ENCODE assay signal across 9 cellular contexts in the genomic region with DNA sequence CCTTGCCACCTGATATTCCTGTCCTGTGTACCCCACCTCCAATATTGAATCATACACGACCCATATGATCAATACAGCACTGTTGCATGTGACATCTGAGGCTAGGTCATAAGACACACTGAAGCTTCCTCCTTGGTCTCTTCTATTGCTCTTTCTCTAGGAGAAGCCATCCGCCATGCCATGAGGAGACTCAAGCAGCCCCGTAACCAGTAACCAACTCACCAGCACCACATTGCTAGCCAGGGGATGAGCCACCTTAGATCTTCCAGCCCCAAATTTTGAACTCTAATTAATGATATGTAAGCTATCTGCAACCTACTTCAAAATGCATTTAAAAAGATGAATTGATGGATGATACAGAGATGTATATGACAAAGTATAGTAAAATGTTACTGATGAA. TPM values are rescaled to one million over a fixed set of nuclear protein-coding genes. Genes with fewer than 3 reads are reported as not detected.
DNase-seq lines count a peak whose midpoint lies in the region; ATAC-seq and TF ChIP-seq lines count a peak whose summit lies in the region.
"Had no signal": no experiment of that assay in that cellular context is flagged by ENCODE, and none has a peak within 500 bp of the region (broad histone marks: within the 10 kb centered on the region; RNA-seq: fewer than 3 reads in every experiment).

No MANE protein-coding gene starts in this region.

- no peak for ATAC-seq in HG02798 (IDR thresholded peaks at IDR 0.05; ENCODE audit: poor library complexity, unreplicated experiment)

- TF ChIP-seq CTCF in PC-9 (conservative IDR thresholded peaks at IDR 0.05) (no peak), osteocyte (IDR thresholded peaks at IDR 0.05) (no peak)

- H3K27ac ChIP-seq in PC-9: no peak overlapping the region; the same call in 1 of the 2 replicates

- no peaks in the 10 kb centered on the region for H4K20me1 ChIP-seq in PC-9 (ENCODE audit: insufficient read depth)

- H3K79me2 ChIP-seq in PC-9 (ENCODE audit: low read depth): no peaks in the 10 kb centered on the region

- H3K27ac Mint-ChIP-seq in osteocyte (ENCODE audit: unreplicated experiment): peak overlapping the region; percentile 99

- H3K36me3 ChIP-seq in ES-I3 (ENCODE audit: insufficient read depth, low read length): peaks cover 6% of the 10 kb centered on the region; the same call in 1 of the 2 replicates
- H3K36me3 ChIP-seq in PC-9 (ENCODE audit: low read depth): no peaks in the 10 kb centered on the region
- H3K36me3 ChIP-seq in endocrine pancreas (ENCODE audit: control insufficient read depth, insufficient read depth, low read length): no peaks in the 10 kb centered on the region
- H3K36me3 ChIP-seq: right atrium auricular region had no signal

- peaks cover 24% of the 10 kb centered on the region for H3K9me3 Mint-ChIP-seq in osteocyte (ENCODE audit: unreplicated experiment)

- H3K4me3 ChIP-seq in PC-9: peak overlapping the region; percentile 79; the same call in 1 of the 2 replicates
- peak overlapping the region; percentile 56 for H3K4me3 ChIP-seq in endocrine pancreas (ENCODE audit: control insufficient read depth, insufficient read depth, low read length)

- H3K4me2 ChIP-seq in PC-9: peak overlapping the region; percentile 77

- no peaks in the 10 kb centered on the region for H3K9me2 ChIP-seq in PC-9 (ENCODE audit: insufficient read depth)

- no peaks in the 10 kb centered on the region for H3K27me3 Mint-ChIP-seq in osteocyte (ENCODE audit: unreplicated experiment)

- DNase-seq in PC-9 (no peak), osteocyte (ENCODE audit: extremely low spot score, unreplicated experiment) (no peak), NOMO-1 (lab: John Stamatoyannopoulos, UW; ENCODE audit: unreplicated experiment in 2 of 2) (no peak), C1 segment of cervical spinal cord (lab: John Stamatoyannopoulos, UW) (no peak), NCI-H2081 treated with DMSO at 0.1 percent for 48 hours (lab: John Stamatoyannopoulos, UW) (no peak)

- peaks cover 4% of the 10 kb centered on the region; the same call in 1 of the 2 replicates for H3K9me3 ChIP-seq in ES-I3 (ENCODE audit: control insufficient read depth, insufficient read depth, low read length)
- H3K9me3 ChIP-seq in PC-9 (ENCODE audit: insufficient read depth, low read depth): no peaks in the 10 kb centered on the region
- H3K9me3 ChIP-seq in endocrine pancreas (ENCODE audit: control insufficient read depth, low read length): no peaks in the 10 kb centered on the region

- BruUV-seq in PC-9 (replicated peaks; lab: Mats Ljungman, UMichigan): TSS peak; percentile 71

- CTCF ChIA-PET in PC-9 (lab: Charles Lee): no interaction called here

- H3K9ac ChIP-seq in ES-I3 (ENCODE audit: low read depth, low read length) (peak overlapping the region; percentile 94; the same call in 1 of the 2 replicates), endocrine pancreas (ENCODE audit: control insufficient read depth, insufficient read depth, low read length) (no peak overlapping the region)

- H3K27me3 ChIP-seq in PC-9 (ENCODE audit: insufficient read depth, low read depth) (no peaks in the 10 kb centered on the region), endocrine pancreas (ENCODE audit: control insufficient read depth, insufficient read depth, low read length) (no peaks in the 10 kb centered on the region)
- H3K27me3 ChIP-seq: right atrium auricular region had no signal

- peaks cover 10% of the 10 kb centered on the region for H3K36me3 Mint-ChIP-seq in osteocyte (ENCODE audit: unreplicated experiment)

- 0 out of 2 replicates have a peak, but pooled peaks cover 4% of the 10 kb centered on the region for H3F3A ChIP-seq in PC-9 (ENCODE audit: insufficient read depth, low read depth)

- H2AFZ ChIP-seq in PC-9: no peak overlapping the region; the same call in 1 of the 2 replicates

- peak overlapping the region; percentile 87 for H3K4me3 Mint-ChIP-seq in osteocyte (ENCODE audit: unreplicated experiment)

- intact Hi-C loops in PC-9 (cut with micrococcal nuclease; ENCODE audit: unreplicated experiment): no loop called here

- H3K4me1 Mint-ChIP-seq in osteocyte (ENCODE audit: unreplicated experiment): peaks cover 10% of the 10 kb centered on the region

- H3K4me1 ChIP-seq in ES-I3 (ENCODE audit: insufficient read depth, low read length) (no peaks in the 10 kb centered on the region), PC-9 (replicated peaks; ENCODE audit: insufficient read depth) (0 out of 2 replicates have a peak, but pooled peaks cover 4% of the 10 kb centered on the region), endocrine pancreas (ENCODE audit: control insufficient read depth, insufficient read depth, low read length) (no peaks in the 10 kb centered on the region)
- H3K4me1 ChIP-seq: right atrium auricular region had no signal

- POLR2A ChIA-PET in PC-9 (lab: Charles Lee; ENCODE audit: unreplicated experiment): no interaction called here

RNA-seq across cellular contexts. Expression of gene ZNF557, which starts 28.6 kb away (rescaled TPM):
- total RNA-seq in PC-9 (2021): 2.6 and 3.9 TPM in 2 replicates
- total RNA-seq in osteocyte: 13.5 and 13.6 TPM in 2 replicates

RNA-seq across cellular contexts. Expression of gene MBD3L3, which starts 39.6 kb away (rescaled TPM):
- not detected in 2 replicates for total RNA-seq in PC-9 (2021)
- not detected in 2 replicates for total RNA-seq in osteocyte
- total RNA-seq: right atrium auricular region had no signal

RNA-seq across cellular contexts. Expression of gene MBD3L2, which starts 49.0 kb away (rescaled TPM):
- not detected in 2 replicates for total RNA-seq in PC-9 (2021)
- not detected in 2 replicates for total RNA-seq in osteocyte
- total RNA-seq: right atrium auricular region had no signal

RNA-seq across cellular contexts. Expression of gene MBD3L4, which starts 58.1 kb away (rescaled TPM):
- total RNA-seq in PC-9 (2021) (not detected in 2 replicates), osteocyte (not detected in 2 replicates)
- total RNA-seq: right atrium auricular region had no signal
